ENCODE assay signal across 37 cellular contexts in genomic region chr5:29148073-29148472, GRCh38.
"Had no signal": no experiment of that assay in that cellular context is flagged by ENCODE, and none has a peak within 500 bp of the region (broad histone marks: within the 10 kb centered on the region; RNA-seq: fewer than 3 reads in every experiment).

No MANE protein-coding gene starts in this region.

- H3K4me3 Mint-ChIP-seq: activated B cell treated with CpG ODN at 0.5 μM for 24 hours; activated CD4-positive, alpha-beta memory T cell treated with anti-CD3 and anti-CD28 coated beads for 36 hours; activated CD4-positive, alpha-beta T cell treated with anti-CD3 and anti-CD28 coated beads, Interleukin-2, amount 10 ng/mL, durations not matched to agents 24 days and 14 days; activated CD8-positive, alpha-beta memory T cell treated with anti-CD3 and anti-CD28 coated beads, Interleukin-2, amount 10 ng/mL, durations not matched to agents 7 days and 5 days; activated CD8-positive, alpha-beta T cell treated with anti-CD3 and anti-CD28 coated beads, Interleukin-2, amount 10 ng/mL, durations not matched to agents 7 days and 5 days; activated naive CD4-positive, alpha-beta T cell treated with anti-CD3 and anti-CD28 coated beads, Interleukin-2, amount 10 ng/mL, durations not matched to agents 7 days and 5 days; activated naive CD4-positive, alpha-beta T cell treated with anti-CD3 and anti-CD28 coated beads, Interleukin-2, amount 50 U/mL, for 24 hours; activated naive CD8-positive, alpha-beta T cell; activated naive CD8-positive, alpha-beta T cell treated with anti-CD3 and anti-CD28 coated beads, Interleukin-2, amount 10 ng/mL, durations not matched to agents 7 days and 5 days; activated naive CD8-positive, alpha-beta T cell treated with anti-CD3 and anti-CD28 coated beads, Interleukin-2, amount 50 U/mL, for 24 hours; activated T-cell treated with anti-CD3 and anti-CD28 coated beads, Interleukin-2, amount 50 U/mL, for 24 hours; brain; central memory CD8-positive, alpha-beta T cell; T-helper 1 cell treated with Interleukin-12 subunit alpha and Interleukin-12 subunit beta and Interleukin-4 antibody, amounts not matched to agents 30 μg/mL and 1 μg/mL, for 36 hours; T-helper 2 cell treated with Interferon-gamma antibody and Interleukin-4, amounts not matched to agents 5 μg/mL and 100 μg/mL, for 36 hours had no signal

- H3K4me1 Mint-ChIP-seq: activated B cell treated with CpG ODN at 0.5 μM for 24 hours; activated CD4-positive, alpha-beta T cell treated with anti-CD3 and anti-CD28 coated beads, Interleukin-2, amount 10 ng/mL, durations not matched to agents 24 days and 14 days; activated CD8-positive, alpha-beta memory T cell treated with anti-CD3 and anti-CD28 coated beads, Interleukin-2, amount 10 ng/mL, durations not matched to agents 7 days and 5 days; activated naive CD4-positive, alpha-beta T cell treated with anti-CD3 and anti-CD28 coated beads, Interleukin-2, amount 10 ng/mL, durations not matched to agents 7 days and 5 days; activated naive CD4-positive, alpha-beta T cell treated with anti-CD3 and anti-CD28 coated beads, Interleukin-2, amount 50 U/mL, for 24 hours; activated naive CD8-positive, alpha-beta T cell treated with anti-CD3 and anti-CD28 coated beads, Interleukin-2, amount 10 ng/mL, durations not matched to agents 7 days and 5 days; activated naive CD8-positive, alpha-beta T cell treated with anti-CD3 and anti-CD28 coated beads, Interleukin-2, amount 50 U/mL, for 24 hours; brain; central memory CD8-positive, alpha-beta T cell had no signal

- H3K27ac ChIP-seq: ascending aorta, cardiac muscle cell, VCaP had no signal

- H3K36me3 Mint-ChIP-seq: activated CD4-positive, alpha-beta memory T cell treated with anti-CD3 and anti-CD28 coated beads for 36 hours; activated CD8-positive, alpha-beta memory T cell treated with anti-CD3 and anti-CD28 coated beads, Interleukin-2, amount 10 ng/mL, durations not matched to agents 7 days and 5 days; activated naive CD4-positive, alpha-beta T cell treated with anti-CD3 and anti-CD28 coated beads, Interleukin-2, amount 10 ng/mL, durations not matched to agents 7 days and 5 days; activated naive CD4-positive, alpha-beta T cell treated with anti-CD3 and anti-CD28 coated beads, Interleukin-2, amount 50 U/mL, for 24 hours; activated naive CD8-positive, alpha-beta T cell; activated naive CD8-positive, alpha-beta T cell treated with anti-CD3 and anti-CD28 coated beads, Interleukin-2, amount 10 ng/mL, durations not matched to agents 7 days and 5 days; brain had no signal

- H3K27ac Mint-ChIP-seq: activated B cell treated with CpG ODN at 0.5 μM for 24 hours; activated CD4-positive, alpha-beta memory T cell treated with anti-CD3 and anti-CD28 coated beads for 36 hours; activated CD4-positive, alpha-beta T cell treated with anti-CD3 and anti-CD28 coated beads, Interleukin-2, amount 10 ng/mL, durations not matched to agents 24 days and 14 days; activated CD8-positive, alpha-beta memory T cell treated with anti-CD3 and anti-CD28 coated beads, Interleukin-2, amount 10 ng/mL, durations not matched to agents 7 days and 5 days; activated CD8-positive, alpha-beta T cell treated with anti-CD3 and anti-CD28 coated beads, Interleukin-2, amount 10 ng/mL, durations not matched to agents 7 days and 5 days; activated naive CD4-positive, alpha-beta T cell treated with anti-CD3 and anti-CD28 coated beads, Interleukin-2, amount 10 ng/mL, durations not matched to agents 7 days and 5 days; activated naive CD4-positive, alpha-beta T cell treated with anti-CD3 and anti-CD28 coated beads, Interleukin-2, amount 50 U/mL, for 24 hours; activated naive CD8-positive, alpha-beta T cell; activated naive CD8-positive, alpha-beta T cell treated with anti-CD3 and anti-CD28 coated beads, Interleukin-2, amount 10 ng/mL, durations not matched to agents 7 days and 5 days; activated naive CD8-positive, alpha-beta T cell treated with anti-CD3 and anti-CD28 coated beads, Interleukin-2, amount 50 U/mL, for 24 hours; activated T-cell treated with anti-CD3 and anti-CD28 coated beads, Interleukin-2, amount 50 U/mL, for 24 hours; activated T-helper 2 cell treated with anti-CD3 and anti-CD28 coated beads, Interferon-gamma antibody, Interleukin-2, Interleukin-4, amounts not matched to agents 10 μg/mL and 5 μg/mL and 100 μg/mL, durations not matched to agents 14 hours and 24 hours and 36 hours; brain; T-helper 1 cell treated with Interleukin-12 subunit alpha and Interleukin-12 subunit beta and Interleukin-4 antibody, amounts not matched to agents 30 μg/mL and 1 μg/mL, for 36 hours; T-helper 2 cell treated with Interferon-gamma antibody and Interleukin-4, amounts not matched to agents 5 μg/mL and 100 μg/mL, for 36 hours had no signal

- H3K9me3 ChIP-seq: ascending aorta had no signal

- H3K4me3 ChIP-seq: ascending aorta, cardiac muscle cell had no signal

- FAIRE-seq: bronchial epithelial cell, TTC549 had no signal

- H3K4me1 ChIP-seq: ascending aorta had no signal

- ATAC-seq: activated CD8-positive, alpha-beta memory T cell treated with anti-CD3 and anti-CD28 coated beads, Interleukin-2, amount 10 ng/mL, durations not matched to agents 7 days and 5 days; activated CD8-positive, alpha-beta T cell treated with anti-CD3 and anti-CD28 coated beads, Interleukin-2, amount 10 ng/mL, durations not matched to agents 7 days and 5 days; activated naive CD8-positive, alpha-beta T cell treated with anti-CD3 and anti-CD28 coated beads, Interleukin-2, amount 50 U/mL, for 24 hours had no signal

- H3K27me3 ChIP-seq: ascending aorta, cardiac muscle cell had no signal

- H3K36me3 ChIP-seq: ascending aorta, cardiac muscle cell had no signal

- H3K27me3 Mint-ChIP-seq: activated B cell treated with CpG ODN at 0.5 μM for 24 hours; activated CD4-positive, alpha-beta memory T cell treated with anti-CD3 and anti-CD28 coated beads for 36 hours; activated CD4-positive, alpha-beta T cell treated with anti-CD3 and anti-CD28 coated beads, Interleukin-2, amount 10 ng/mL, durations not matched to agents 24 days and 14 days; activated CD8-positive, alpha-beta memory T cell treated with anti-CD3 and anti-CD28 coated beads, Interleukin-2, amount 10 ng/mL, durations not matched to agents 7 days and 5 days; activated naive CD4-positive, alpha-beta T cell treated with anti-CD3 and anti-CD28 coated beads, Interleukin-2, amount 10 ng/mL, durations not matched to agents 7 days and 5 days; activated naive CD4-positive, alpha-beta T cell treated with anti-CD3 and anti-CD28 coated beads, Interleukin-2, amount 50 U/mL, for 24 hours; activated naive CD8-positive, alpha-beta T cell; activated naive CD8-positive, alpha-beta T cell treated with anti-CD3 and anti-CD28 coated beads, Interleukin-2, amount 10 ng/mL, durations not matched to agents 7 days and 5 days; activated naive CD8-positive, alpha-beta T cell treated with anti-CD3 and anti-CD28 coated beads, Interleukin-2, amount 50 U/mL, for 24 hours; activated T-cell treated with anti-CD3 and anti-CD28 coated beads, Interleukin-2, amount 50 U/mL, for 24 hours; central memory CD8-positive, alpha-beta T cell had no signal

- H3K9me3 Mint-ChIP-seq: activated CD4-positive, alpha-beta T cell treated with anti-CD3 and anti-CD28 coated beads, Interleukin-2, amount 10 ng/mL, durations not matched to agents 24 days and 14 days; activated naive CD4-positive, alpha-beta T cell treated with anti-CD3 and anti-CD28 coated beads, Interleukin-2, amount 50 U/mL, for 24 hours; brain had no signal

- DNase-seq: activated B cell treated with CpG ODN at 0.5 μM for 24 hours; activated CD4-positive, alpha-beta memory T cell treated with anti-CD3 and anti-CD28 coated beads for 36 hours; activated CD4-positive, alpha-beta T cell treated with anti-CD3 and anti-CD28 coated beads for 4 hours; activated CD4-positive, alpha-beta T cell treated with anti-CD3 and anti-CD28 coated beads, Interleukin-2, amount 10 ng/mL, durations not matched to agents 24 days and 14 days; activated CD4-positive, alpha-beta T cell treated with anti-CD3 and anti-CD28 coated beads, Interleukin-2, amount 50 U/mL, for 1 hour; activated CD4-positive, alpha-beta T cell treated with anti-CD3 and anti-CD28 coated beads, Interleukin-2, amount 50 U/mL, for 4 hours; activated CD4-positive, CD25-positive, alpha-beta regulatory T cell treated with anti-CD3 and anti-CD28 coated beads, Interleukin-2, amount 50 U/mL, for 72 hours; activated CD8-positive, alpha-beta memory T cell treated with anti-CD3 and anti-CD28 coated beads for 24 hours; activated CD8-positive, alpha-beta memory T cell treated with anti-CD3 and anti-CD28 coated beads, Interleukin-2, amount 10 ng/mL, durations not matched to agents 7 days and 5 days; activated CD8-positive, alpha-beta memory T cell treated with anti-CD3 and anti-CD28 coated beads, Interleukin-2, amount 50 U/mL, for 48 hours; activated CD8-positive, alpha-beta T cell treated with anti-CD3 and anti-CD28 coated beads, Interleukin-2, amount 10 ng/mL, durations not matched to agents 7 days and 5 days; activated effector memory CD4-positive, alpha-beta T cell treated with Interleukin-2 at 50 U/mL for 16 hours; activated gamma-delta T cell; activated naive CD4-positive, alpha-beta T cell treated with anti-CD3 and anti-CD28 coated beads, Interleukin-2, amount 10 ng/mL, durations not matched to agents 7 days and 5 days; activated naive CD4-positive, alpha-beta T cell treated with Interleukin-2 at 50 U/mL for 16 hours; activated naive CD8-positive, alpha-beta T cell treated with anti-CD3 and anti-CD28 coated beads, Interleukin-2, amount 10 ng/mL, durations not matched to agents 7 days and 5 days; activated naive CD8-positive, alpha-beta T cell treated with anti-CD3 and anti-CD28 coated beads, Interleukin-2, amount 50 U/mL, for 24 hours; activated T-cell treated with anti-CD3 and anti-CD28 coated beads, Interleukin-2, amount 50 U/mL, for 24 hours; activated T-cell treated with anti-CD3 and anti-CD28 coated beads, Interleukin-2, amount 50 U/mL, for 48 hours; amygdala; anterior cingulate cortex; caudate nucleus; cerebellar nuclear complex; T-helper 2 cell; T-helper 9 cell had no signal
